Comparison of ENCODE assay signal across 1 cellular context in the genomic region with DNA sequence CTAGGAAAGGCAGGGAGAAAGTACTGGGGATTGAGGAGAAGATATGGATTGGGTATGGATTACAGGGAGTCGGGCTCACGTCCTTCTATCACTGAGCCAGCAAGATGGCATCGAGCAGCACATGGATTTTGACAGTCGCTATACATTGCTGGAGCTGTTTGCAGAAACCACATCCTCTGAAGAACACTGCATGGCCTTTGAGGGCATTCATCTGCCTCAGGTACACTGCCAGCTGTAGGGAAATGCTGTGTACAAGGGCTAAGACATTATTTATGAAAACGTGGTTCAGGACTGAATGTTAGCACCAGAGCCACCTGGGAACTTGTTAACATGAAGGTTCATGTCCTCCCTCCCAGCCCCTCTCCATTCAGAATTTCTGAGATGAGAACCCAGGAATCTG.
TF ChIP-seq lines count a peak whose summit lies in the region.

No MANE protein-coding gene starts in this region.

TF ChIP-seq in HepG2, 621 proteins besides CTCF, POLR2A, EP300 and RAD21:
- TF ChIP-seq TBP (CRISPR knock-in tag; IDR thresholded peaks at IDR 0.05) (no peak), CEBPB (IDR thresholded peaks at IDR 0.05; ENCODE audit: borderline replicate concordance, low read depth, low read length) (no peak), MED13 (CRISPR knock-in tag; IDR thresholded peaks at IDR 0.05) (no peak), CBX2 (IDR thresholded peaks at IDR 0.05; ENCODE audit: low read depth, low read length) (no peak), CBX2 (CRISPR knock-in tag; IDR thresholded peaks at IDR 0.05; ENCODE audit: low read depth) (no peak), ZNF709 (CRISPR knock-in tag; IDR thresholded peaks at IDR 0.05) (no peak), RBFOX2 (IDR thresholded peaks at IDR 0.05; ENCODE audit: low read depth, low read length) (no peak), ZNF234 (CRISPR knock-in tag; conservative IDR thresholded peaks at IDR 0.05) (no peak), NR2F2 (IDR thresholded peaks at IDR 0.05; ENCODE audit: borderline replicate concordance, low read depth) (no peak), GTF2F1 (IDR thresholded peaks at IDR 0.05; ENCODE audit: low read length) (no peak), ZNF30 (CRISPR knock-in tag; IDR thresholded peaks at IDR 0.05) (no peak), SP1 (IDR thresholded peaks at IDR 0.05) (no peak), SP1 (CRISPR knock-in tag; IDR thresholded peaks at IDR 0.05) (no peak), PHF21A (CRISPR knock-in tag; IDR thresholded peaks at IDR 0.05) (no peak), NCOA1 (CRISPR knock-in tag; IDR thresholded peaks at IDR 0.05) (no peak)
- TF ChIP-seq, protein P1, sequence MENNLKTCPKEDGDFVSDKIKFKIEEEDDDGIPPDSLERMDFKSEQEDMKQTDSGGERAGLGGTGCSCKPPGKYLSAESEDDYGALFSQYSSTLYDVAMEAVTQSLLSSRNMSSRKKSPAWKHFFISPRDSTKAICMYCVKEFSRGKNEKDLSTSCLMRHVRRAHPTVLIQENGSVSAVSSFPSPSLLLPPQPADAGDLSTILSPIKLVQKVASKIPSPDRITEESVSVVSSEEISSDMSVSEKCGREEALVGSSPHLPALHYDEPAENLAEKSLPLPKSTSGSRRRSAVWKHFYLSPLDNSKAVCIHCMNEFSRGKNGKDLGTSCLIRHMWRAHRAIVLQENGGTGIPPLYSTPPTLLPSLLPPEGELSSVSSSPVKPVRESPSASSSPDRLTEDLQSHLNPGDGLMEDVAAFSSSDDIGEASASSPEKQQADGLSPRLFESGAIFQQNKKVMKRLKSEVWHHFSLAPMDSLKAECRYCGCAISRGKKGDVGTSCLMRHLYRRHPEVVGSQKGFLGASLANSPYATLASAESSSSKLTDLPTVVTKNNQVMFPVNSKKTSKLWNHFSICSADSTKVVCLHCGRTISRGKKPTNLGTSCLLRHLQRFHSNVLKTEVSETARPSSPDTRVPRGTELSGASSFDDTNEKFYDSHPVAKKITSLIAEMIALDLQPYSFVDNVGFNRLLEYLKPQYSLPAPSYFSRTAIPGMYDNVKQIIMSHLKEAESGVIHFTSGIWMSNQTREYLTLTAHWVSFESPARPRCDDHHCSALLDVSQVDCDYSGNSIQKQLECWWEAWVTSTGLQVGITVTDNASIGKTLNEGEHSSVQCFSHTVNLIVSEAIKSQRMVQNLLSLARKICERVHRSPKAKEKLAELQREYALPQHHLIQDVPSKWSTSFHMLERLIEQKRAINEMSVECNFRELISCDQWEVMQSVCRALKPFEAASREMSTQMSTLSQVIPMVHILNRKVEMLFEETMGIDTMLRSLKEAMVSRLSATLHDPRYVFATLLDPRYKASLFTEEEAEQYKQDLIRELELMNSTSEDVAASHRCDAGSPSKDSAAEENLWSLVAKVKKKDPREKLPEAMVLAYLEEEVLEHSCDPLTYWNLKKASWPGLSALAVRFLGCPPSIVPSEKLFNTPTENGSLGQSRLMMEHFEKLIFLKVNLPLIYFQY (CRISPR knock-in tag; IDR thresholded peaks at IDR 0.05; ENCODE audit: borderline replicate concordance): no peak
- TF ChIP-seq, protein P2, sequence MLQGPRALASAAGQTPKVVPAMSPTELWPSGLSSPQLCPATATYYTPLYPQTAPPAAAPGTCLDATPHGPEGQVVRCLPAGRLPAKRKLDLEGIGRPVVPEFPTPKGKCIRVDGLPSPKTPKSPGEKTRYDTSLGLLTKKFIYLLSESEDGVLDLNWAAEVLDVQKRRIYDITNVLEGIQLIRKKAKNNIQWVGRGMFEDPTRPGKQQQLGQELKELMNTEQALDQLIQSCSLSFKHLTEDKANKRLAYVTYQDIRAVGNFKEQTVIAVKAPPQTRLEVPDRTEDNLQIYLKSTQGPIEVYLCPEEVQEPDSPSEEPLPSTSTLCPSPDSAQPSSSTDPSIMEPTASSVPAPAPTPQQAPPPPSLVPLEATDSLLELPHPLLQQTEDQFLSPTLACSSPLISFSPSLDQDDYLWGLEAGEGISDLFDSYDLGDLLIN (CRISPR knock-in tag; IDR thresholded peaks at IDR 0.05; ENCODE audit: borderline replicate concordance): no peak
- TF ChIP-seq, protein P3, sequence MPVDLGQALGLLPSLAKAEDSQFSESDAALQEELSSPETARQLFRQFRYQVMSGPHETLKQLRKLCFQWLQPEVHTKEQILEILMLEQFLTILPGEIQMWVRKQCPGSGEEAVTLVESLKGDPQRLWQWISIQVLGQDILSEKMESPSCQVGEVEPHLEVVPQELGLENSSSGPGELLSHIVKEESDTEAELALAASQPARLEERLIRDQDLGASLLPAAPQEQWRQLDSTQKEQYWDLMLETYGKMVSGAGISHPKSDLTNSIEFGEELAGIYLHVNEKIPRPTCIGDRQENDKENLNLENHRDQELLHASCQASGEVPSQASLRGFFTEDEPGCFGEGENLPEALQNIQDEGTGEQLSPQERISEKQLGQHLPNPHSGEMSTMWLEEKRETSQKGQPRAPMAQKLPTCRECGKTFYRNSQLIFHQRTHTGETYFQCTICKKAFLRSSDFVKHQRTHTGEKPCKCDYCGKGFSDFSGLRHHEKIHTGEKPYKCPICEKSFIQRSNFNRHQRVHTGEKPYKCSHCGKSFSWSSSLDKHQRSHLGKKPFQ (CRISPR knock-in tag; IDR thresholded peaks at IDR 0.05; ENCODE audit: insufficient replicate concordance): no peak
- TF ChIP-seq, protein P4, sequence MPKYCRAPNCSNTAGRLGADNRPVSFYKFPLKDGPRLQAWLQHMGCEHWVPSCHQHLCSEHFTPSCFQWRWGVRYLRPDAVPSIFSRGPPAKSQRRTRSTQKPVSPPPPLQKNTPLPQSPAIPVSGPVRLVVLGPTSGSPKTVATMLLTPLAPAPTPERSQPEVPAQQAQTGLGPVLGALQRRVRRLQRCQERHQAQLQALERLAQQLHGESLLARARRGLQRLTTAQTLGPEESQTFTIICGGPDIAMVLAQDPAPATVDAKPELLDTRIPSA (CRISPR knock-in tag; IDR thresholded peaks at IDR 0.05; ENCODE audit: borderline replicate concordance): no peak
- TF ChIP-seq, protein P5, sequence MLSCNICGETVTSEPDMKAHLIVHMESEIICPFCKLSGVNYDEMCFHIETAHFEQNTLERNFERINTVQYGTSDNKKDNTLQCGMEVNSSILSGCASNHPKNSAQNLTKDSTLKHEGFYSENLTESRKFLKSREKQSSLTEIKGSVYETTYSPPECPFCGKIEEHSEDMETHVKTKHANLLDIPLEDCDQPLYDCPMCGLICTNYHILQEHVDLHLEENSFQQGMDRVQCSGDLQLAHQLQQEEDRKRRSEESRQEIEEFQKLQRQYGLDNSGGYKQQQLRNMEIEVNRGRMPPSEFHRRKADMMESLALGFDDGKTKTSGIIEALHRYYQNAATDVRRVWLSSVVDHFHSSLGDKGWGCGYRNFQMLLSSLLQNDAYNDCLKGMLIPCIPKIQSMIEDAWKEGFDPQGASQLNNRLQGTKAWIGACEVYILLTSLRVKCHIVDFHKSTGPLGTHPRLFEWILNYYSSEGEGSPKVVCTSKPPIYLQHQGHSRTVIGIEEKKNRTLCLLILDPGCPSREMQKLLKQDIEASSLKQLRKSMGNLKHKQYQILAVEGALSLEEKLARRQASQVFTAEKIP (CRISPR knock-in tag; IDR thresholded peaks at IDR 0.05; ENCODE audit: borderline replicate concordance): no peak
